ENCODE assay signal across 23 cellular contexts in the genomic region with DNA sequence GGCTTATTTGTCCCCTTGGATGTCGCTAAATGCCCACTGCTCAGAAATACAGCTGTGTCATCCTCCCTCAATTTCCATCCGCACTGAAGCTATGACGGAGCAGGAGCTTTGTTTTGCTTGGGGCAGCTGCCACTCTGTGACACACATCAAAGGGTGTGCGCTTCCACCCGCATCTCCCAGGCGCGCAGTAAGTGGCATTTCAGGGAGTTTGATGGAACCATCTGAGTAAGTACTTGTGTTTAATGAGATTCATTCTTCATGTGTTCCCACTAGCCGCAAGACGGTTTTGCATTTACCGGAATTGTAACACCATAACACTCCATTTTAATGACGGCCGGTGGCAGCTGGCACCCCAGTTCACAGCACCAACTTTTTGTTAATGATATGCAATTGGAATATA.
DNase-seq lines count a peak whose midpoint lies in the region; TF ChIP-seq lines count a peak whose summit lies in the region.
"Had no signal": no experiment of that assay in that cellular context is flagged by ENCODE, and none has a peak within 500 bp of the region (broad histone marks: within the 10 kb centered on the region; RNA-seq: fewer than 3 reads in every experiment).

No MANE protein-coding gene starts in this region.

- H3K9me3 Mint-ChIP-seq in type B pancreatic cell, result peaks cover 7% of the 10 kb centered on the region
- H3K9me3 Mint-ChIP-seq: activated T-cell treated with anti-CD3 and anti-CD28 coated beads, Interleukin-2, amount 50 U/mL, for 72 hours; WTC11 had no signal

- peaks cover 0 to 5% (median 3%) of the 10 kb centered on the region in 4 donors for H3K9me3 ChIP-seq in stomach
- H3K9me3 ChIP-seq: neutrophil had no signal

- H3K27ac ChIP-seq in stomach, result no peak overlapping the region
- H3K27ac ChIP-seq: A549; BLaER1 treated with 17β-estradiol and CSF1 and Interleukin-3, amounts not matched to agents 10 nM and 100 nM; neutrophil; right atrium auricular region; transverse colon had no signal

- no peaks in the 10 kb centered on the region for H3K27me3 ChIP-seq in stomach
- H3K27me3 ChIP-seq: BLaER1 treated with 17β-estradiol and CSF1 and Interleukin-3, amounts not matched to agents 10 nM and 100 nM; MG63; neutrophil; right atrium auricular region; transverse colon had no signal

- no peak for TF ChIP-seq EP300 in stomach (IDR thresholded peaks at IDR 0.05)

- peaks cover 16% of the 10 kb centered on the region for H3K4me1 Mint-ChIP-seq in type B pancreatic cell (ENCODE audit: unreplicated experiment)
- H3K4me1 Mint-ChIP-seq: activated naive CD8-positive, alpha-beta T cell treated with anti-CD3 and anti-CD28 coated beads for 36 hours; stimulated activated naive B cell treated with anti-CD40 and anti-IgM and Interleukin-4, amounts not matched to agents 10 μg/mL and 1 μg/mL and 100 μg/mL, for 72 hours had no signal

- no peaks in the 10 kb centered on the region for H3K36me3 Mint-ChIP-seq in type B pancreatic cell
- H3K36me3 Mint-ChIP-seq: activated naive CD8-positive, alpha-beta T cell treated with anti-CD3 and anti-CD28 coated beads for 36 hours; stimulated activated naive B cell treated with anti-CD40 and anti-IgM and Interleukin-4, amounts not matched to agents 10 μg/mL and 1 μg/mL and 100 μg/mL, for 72 hours; WTC11 had no signal

- no peaks in the 10 kb centered on the region for H3K4me1 ChIP-seq in stomach
- H3K4me1 ChIP-seq: A549; BLaER1 treated with 17β-estradiol and CSF1 and Interleukin-3, amounts not matched to agents 10 nM and 100 nM; right atrium auricular region; transverse colon had no signal

- TF ChIP-seq CTCF in type B pancreatic cell (conservative IDR thresholded peaks at IDR 0.05) (no peak), stomach (IDR thresholded peaks at IDR 0.05) (no peak)

- peaks cover 12% of the 10 kb centered on the region for H3K27me3 Mint-ChIP-seq in type B pancreatic cell
- H3K27me3 Mint-ChIP-seq: dendritic cell treated with granulocyte-macrophage colony-stimulating factor and Interleukin-4, amounts not matched to agents 40 ng/mL and 50 ng/mL, for 4 days; stimulated activated naive B cell treated with anti-CD40 and anti-IgM and Interleukin-4, amounts not matched to agents 10 μg/mL and 1 μg/mL and 100 μg/mL, for 72 hours had no signal

- WGBS in stomach, 5 donors, result 67 to 88% (median 73%) methylated on average over 9 to 12 of the region's 12 CpGs

- intact Hi-C loops in stomach (cut with DNase I; ENCODE audit: low total_unique reads), result no loop called here

- H3K27ac Mint-ChIP-seq in type B pancreatic cell, result no peak overlapping the region
- H3K27ac Mint-ChIP-seq: activated naive CD8-positive, alpha-beta T cell treated with anti-CD3 and anti-CD28 coated beads for 36 hours; activated T-cell treated with anti-CD3 and anti-CD28 coated beads, Interleukin-2, amount 50 U/mL, for 72 hours; dendritic cell treated with granulocyte-macrophage colony-stimulating factor and Interleukin-4, amounts not matched to agents 40 ng/mL and 50 ng/mL, for 4 days; stimulated activated naive B cell treated with anti-CD40 and anti-IgM and Interleukin-4, amounts not matched to agents 10 μg/mL and 1 μg/mL and 100 μg/mL, for 72 hours; T-helper 1 cell treated with Interleukin-12 subunit alpha and Interleukin-12 subunit beta and Interleukin-4 antibody, amounts not matched to agents 30 μg/mL and 1 μg/mL, for 36 hours; WTC11 had no signal

- H3K36me3 ChIP-seq in stomach, result no peaks in the 10 kb centered on the region
- H3K36me3 ChIP-seq: BLaER1 treated with 17β-estradiol and CSF1 and Interleukin-3, amounts not matched to agents 10 nM and 100 nM; MG63; neutrophil; right atrium auricular region; transverse colon had no signal

- peak overlapping the region; percentile 66 for H3K4me3 Mint-ChIP-seq in type B pancreatic cell
- H3K4me3 Mint-ChIP-seq: activated naive CD8-positive, alpha-beta T cell treated with anti-CD3 and anti-CD28 coated beads for 36 hours; activated T-cell treated with anti-CD3 and anti-CD28 coated beads, Interleukin-2, amount 50 U/mL, for 72 hours; dendritic cell treated with granulocyte-macrophage colony-stimulating factor and Interleukin-4, amounts not matched to agents 40 ng/mL and 50 ng/mL, for 4 days; stimulated activated naive B cell treated with anti-CD40 and anti-IgM and Interleukin-4, amounts not matched to agents 10 μg/mL and 1 μg/mL and 100 μg/mL, for 72 hours; T-helper 1 cell treated with Interleukin-12 subunit alpha and Interleukin-12 subunit beta and Interleukin-4 antibody, amounts not matched to agents 30 μg/mL and 1 μg/mL, for 36 hours; WTC11 had no signal

- no peak overlapping the region for H3K4me3 ChIP-seq in stomach
- H3K4me3 ChIP-seq: A549; BLaER1 treated with 17β-estradiol and CSF1 and Interleukin-3, amounts not matched to agents 10 nM and 100 nM; MG63; right atrium auricular region; transverse colon had no signal

- DNase-seq in NCI-H748 (lab: John Stamatoyannopoulos, UW; ENCODE audit: unreplicated experiment), result peak; percentile 62
- no peak for DNase-seq in NCI-H748 treated with DMSO at 0.1 percent for 48 hours (lab: John Stamatoyannopoulos, UW)
- peak; percentile 36 for DNase-seq in SHP77 treated with DMSO at 0.1 percent for 48 hours (lab: John Stamatoyannopoulos, UW)
- DNase-seq in mesenteric fat pad (ENCODE audit: low spot score), result peak; percentile 55
- no peak for DNase-seq in type B pancreatic cell (ENCODE audit: extremely low spot score, unreplicated experiment)
- DNase-seq in NCI-H187 treated with DMSO at 0.1 percent for 48 hours (lab: John Stamatoyannopoulos, UW), result no peak
- DNase-seq in stomach, result no peak
- DNase-seq in NOMO-1 treated with DMSO at 0.1 percent for 48 hours (lab: John Stamatoyannopoulos, UW; ENCODE audit: unreplicated experiment), result no peak
- DNase-seq: activated naive CD8-positive, alpha-beta T cell treated with anti-CD3 and anti-CD28 coated beads for 36 hours; activated T-cell treated with anti-CD3 and anti-CD28 coated beads, Interleukin-2, amount 50 U/mL, for 72 hours; foreskin melanocyte; kidney glomerular epithelial cell; MG63; NCI-H2081; stimulated activated naive B cell treated with anti-CD40 and anti-IgM and Interleukin-4, amounts not matched to agents 10 μg/mL and 1 μg/mL and 100 μg/mL, for 72 hours; transverse colon had no signal

- no peak for TF ChIP-seq POLR2A in stomach (IDR thresholded peaks at IDR 0.05)

Comparison
In these comparisons a context has a peak if more than half of its experiments do, and no peak if none do; other contexts are left out.
1. DNase-seq: peak in NCI-H748 (single experiment), SHP77 treated with DMSO at 0.1 percent for 48 hours (single experiment) and mesenteric fat pad (single experiment); none in NCI-H748 treated with DMSO at 0.1 percent for 48 hours (single experiment), type B pancreatic cell (single experiment), NCI-H187 treated with DMSO at 0.1 percent for 48 hours (single experiment), stomach (single experiment) and NOMO-1 treated with DMSO at 0.1 percent for 48 hours (single experiment).